32 cellular contexts compared by ENCODE assay signal in the genomic region with DNA sequence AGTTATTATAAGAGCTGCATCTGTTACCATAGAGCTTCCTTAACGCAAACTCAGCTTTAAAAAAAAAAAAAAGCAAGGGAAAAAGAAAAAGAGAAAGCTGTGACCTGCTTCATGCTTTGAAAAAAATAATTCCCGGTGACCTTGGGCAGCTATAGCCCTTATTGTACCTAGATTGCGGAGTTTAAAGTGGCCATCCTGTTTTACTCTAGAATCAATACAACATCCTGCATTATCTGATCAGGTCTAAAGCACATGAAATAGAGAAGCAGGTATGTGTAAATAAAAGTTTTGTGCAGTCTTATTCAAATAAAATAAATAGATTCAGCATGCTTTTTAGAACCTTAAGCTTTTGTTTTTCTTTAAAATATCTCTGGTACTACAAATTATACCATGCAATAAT.
"Had no signal": no experiment of that assay in that cellular context is flagged by ENCODE, and none has a peak within 500 bp of the region (broad histone marks: within the 10 kb centered on the region; RNA-seq: fewer than 3 reads in every experiment).

No MANE protein-coding gene starts in this region.

- ATAC-seq: naive thymus-derived CD8-positive, alpha-beta T cell; natural killer cell treated with Interleukin-12 subunit alpha and Interleukin-12 subunit beta and Interleukin-15 and Interleukin-18, amount 100 ng/mL, for 72 hours; psoas muscle; right cardiac atrium; sciatic nerve; stimulated activated memory B cell treated with anti-CD40 and anti-IgM and Interleukin-4, amounts not matched to agents 10 μg/mL and 1 μg/mL and 100 μg/mL, for 72 hours; stimulated activated naive CD8-positive, alpha-beta T cell treated with anti-CD3 and anti-CD28 coated beads, Interleukin-15, amount 100 ng/mL, for 72 hours; stimulated activated naive CD8-positive, alpha-beta T cell treated with anti-CD3 and anti-CD28 coated beads, Interleukin-15, Interleukin-2, amounts not matched to agents 100 U/mL and 50 U/mL, for 24 hours; upper lobe of right lung had no signal

- H3K4me3 ChIP-seq: psoas muscle, skin epidermis, smooth muscle cell, spleen, suprapubic skin, testis, tibial artery, transverse colon, upper lobe of right lung, uterus had no signal

- H3K27ac Mint-ChIP-seq: natural killer cell treated with Interleukin-12 subunit alpha and Interleukin-12 subunit beta and Interleukin-15 and Interleukin-18, amount 100 ng/mL, for 72 hours; nephron progenitor cell; stimulated activated memory B cell treated with anti-CD40 and anti-IgM and Interleukin-4, amounts not matched to agents 10 μg/mL and 1 μg/mL and 100 μg/mL, for 72 hours; stimulated activated naive CD8-positive, alpha-beta T cell treated with anti-CD3 and anti-CD28 coated beads, Interleukin-15, amount 100 ng/mL, for 72 hours; type B pancreatic cell had no signal

- H2AFZ ChIP-seq: parathyroid adenoma had no signal

- DNase-seq: naive thymus-derived CD8-positive, alpha-beta T cell; nephron progenitor cell; nucleus accumbens; posterior cingulate gyrus; psoas muscle; right cardiac atrium; spleen; stimulated activated CD4-positive, alpha-beta T cell treated with anti-CD3 and anti-CD28 coated beads, Interleukin-12 subunit alpha, Interleukin-12 subunit beta, amount 100 ng/mL, for 4 hours; stimulated activated CD4-positive, alpha-beta T cell treated with anti-CD3 and anti-CD28 coated beads, Interleukin-1b, Interleukin-23, amount 100 ng/mL, for 48 hours; stimulated activated CD4-positive, alpha-beta T cell treated with anti-CD3 and anti-CD28 coated beads, Interleukin-4, amount 100 ng/mL, for 1 hour; stimulated activated CD4-positive, alpha-beta T cell treated with anti-CD3 and anti-CD28 coated beads, Interleukin-4, amount 100 ng/mL, for 4 hours; stimulated activated CD8-positive, alpha-beta memory T cell treated with anti-CD3 and anti-CD28 coated beads, Interleukin-4, amount 100 ng/mL, for 48 hours; stimulated activated naive CD4-positive, alpha-beta T cell; stimulated activated naive CD8-positive, alpha-beta T cell treated with anti-CD3 and anti-CD28 coated beads, Interleukin-15, amount 100 ng/mL, for 72 hours; stimulated activated naive CD8-positive, alpha-beta T cell treated with anti-CD3 and anti-CD28 coated beads, Interleukin-15, Interleukin-2, amounts not matched to agents 100 U/mL and 50 U/mL, for 24 hours; substantia nigra; testis; tibial artery; transverse colon; upper lobe of right lung; uterus had no signal

- H3K4me2 ChIP-seq: smooth muscle cell had no signal

- H3K4me1 ChIP-seq: parathyroid adenoma, psoas muscle, suprapubic skin, testis, transverse colon, upper lobe of right lung, uterus had no signal

- H3K27me3 ChIP-seq: neutrophil, spleen, suprapubic skin, testis, tibial artery, transverse colon, upper lobe of right lung, uterus had no signal

- H3K4me1 Mint-ChIP-seq: nephron progenitor cell; stimulated activated naive CD8-positive, alpha-beta T cell treated with anti-CD3 and anti-CD28 coated beads, Interleukin-15, amount 100 ng/mL, for 72 hours had no signal

- H3K27ac ChIP-seq: neutrophil, parathyroid adenoma, psoas muscle, skin epidermis, spleen, suprapubic skin, testis, tibial artery, transverse colon, upper lobe of right lung, uterus had no signal

- H3K9me3 ChIP-seq: neutrophil, psoas muscle, spleen, suprapubic skin, testis, tibial artery, transverse colon, upper lobe of right lung, uterus had no signal

- H3K4me3 Mint-ChIP-seq: naive thymus-derived CD8-positive, alpha-beta T cell; natural killer cell treated with Interleukin-12 subunit alpha and Interleukin-12 subunit beta and Interleukin-15 and Interleukin-18, amount 100 ng/mL, for 72 hours; nephron progenitor cell; neural crest cell; stimulated activated memory B cell treated with anti-CD40 and anti-IgM and Interleukin-4, amounts not matched to agents 10 μg/mL and 1 μg/mL and 100 μg/mL, for 72 hours; stimulated activated naive CD8-positive, alpha-beta T cell treated with anti-CD3 and anti-CD28 coated beads, Interleukin-15, amount 100 ng/mL, for 72 hours; type B pancreatic cell had no signal

- H3K79me2 ChIP-seq: parathyroid adenoma had no signal

- H3K9ac ChIP-seq: parathyroid adenoma had no signal

- H3K36me3 ChIP-seq: neutrophil, tibial artery, upper lobe of right lung, uterus had no signal

- H3K9me3 Mint-ChIP-seq: naive thymus-derived CD8-positive, alpha-beta T cell; natural killer cell treated with Interleukin-12 subunit alpha and Interleukin-12 subunit beta and Interleukin-15 and Interleukin-18, amount 100 ng/mL, for 72 hours; nephron progenitor cell; neural crest cell; stimulated activated memory B cell treated with anti-CD40 and anti-IgM and Interleukin-4, amounts not matched to agents 10 μg/mL and 1 μg/mL and 100 μg/mL, for 72 hours; stimulated activated naive CD8-positive, alpha-beta T cell treated with anti-CD3 and anti-CD28 coated beads, Interleukin-15, amount 100 ng/mL, for 72 hours; type B pancreatic cell had no signal

- H3K27me3 Mint-ChIP-seq: naive thymus-derived CD8-positive, alpha-beta T cell; natural killer cell treated with Interleukin-12 subunit alpha and Interleukin-12 subunit beta and Interleukin-15 and Interleukin-18, amount 100 ng/mL, for 72 hours; progenitor cell of endocrine pancreas; stimulated activated memory B cell treated with anti-CD40 and anti-IgM and Interleukin-4, amounts not matched to agents 10 μg/mL and 1 μg/mL and 100 μg/mL, for 72 hours; stimulated activated naive CD8-positive, alpha-beta T cell treated with anti-CD3 and anti-CD28 coated beads, Interleukin-15, amount 100 ng/mL, for 72 hours; type B pancreatic cell had no signal
